Comparison of ENCODE assay signal across 8 cellular contexts in the genomic region with DNA sequence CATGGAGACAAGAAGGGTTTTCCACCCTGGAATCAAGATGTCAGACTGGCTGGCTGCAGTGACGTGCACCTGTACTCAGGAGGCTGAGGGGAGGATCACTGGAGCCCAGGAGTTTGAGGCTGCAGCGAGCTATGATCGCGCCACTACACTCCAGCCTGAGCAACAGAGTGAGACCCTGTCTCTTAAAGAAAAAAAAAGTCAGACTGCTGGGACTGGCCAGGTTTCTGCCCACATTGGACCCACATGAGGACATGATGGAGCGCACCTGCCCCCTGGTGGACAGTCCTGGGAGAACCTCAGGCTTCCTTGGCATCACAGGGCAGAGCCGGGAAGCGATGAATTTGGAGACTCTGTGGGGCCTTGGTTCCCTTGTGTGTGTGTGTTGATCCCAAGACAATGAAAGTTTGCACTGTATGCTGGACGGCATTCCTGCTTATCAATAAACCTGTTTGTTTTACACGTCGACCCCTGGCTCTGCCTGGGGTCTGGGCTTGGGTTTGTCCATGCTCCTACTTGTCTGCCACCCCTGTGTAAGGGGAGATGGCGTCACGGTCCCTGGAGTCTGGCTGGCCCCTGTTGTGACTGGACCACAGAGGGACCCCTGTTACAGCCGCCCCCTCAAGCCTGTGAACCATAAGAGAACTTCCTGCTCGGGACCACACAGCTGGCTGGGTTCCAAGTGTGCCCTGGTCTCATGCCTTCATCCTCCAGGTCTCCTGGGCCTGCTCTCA. TPM values are rescaled to one million over a fixed set of nuclear protein-coding genes. Genes with fewer than 3 reads are reported as not detected.
DNase-seq lines count a peak whose midpoint lies in the region; TF ChIP-seq lines count a peak whose summit lies in the region.

No MANE protein-coding gene starts in this region.

- no peak overlapping the region for H4K8ac ChIP-seq in trophoblast cell (ENCODE audit: low read depth, low read length)

- H3K36me3 ChIP-seq in MG63 (no peaks in the 10 kb centered on the region), trophoblast cell (ENCODE audit: control insufficient read depth in 1 of 2, insufficient read depth in 2 of 2, low read length in 2 of 2) (no peaks in the 10 kb centered on the region)

- peak overlapping the region; percentile 37 for H3K27ac Mint-ChIP-seq in activated naive CD4-positive, alpha-beta T cell treated with anti-CD3 and anti-CD28 coated beads for 36 hours
- H3K27ac Mint-ChIP-seq in type B pancreatic cell: peak overlapping the region; percentile 46

- no CpG with 5 or more reads among the region's 14 CpGs for WGBS in trophoblast cell (ENCODE audit: extremely low coverage, insufficient coverage, insufficient read length)

- DNase-seq in SIG-M5 treated with dmso at 0.1 percent for 504 hours (lab: John Stamatoyannopoulos, UW; ENCODE audit: unreplicated experiment): peak; percentile 59
- no peak for DNase-seq in SIG-M5 (lab: John Stamatoyannopoulos, UW)
- DNase-seq in MG63: peak; percentile 69
- DNase-seq in SKM-1 (lab: John Stamatoyannopoulos, UW; ENCODE audit: unreplicated experiment): peak; percentile 52
- DNase-seq in activated naive CD4-positive, alpha-beta T cell treated with anti-CD3 and anti-CD28 coated beads for 36 hours: peak; percentile 95
- peak; percentile 68 for DNase-seq in globus pallidus (ENCODE audit: low spot score)
- peak; percentile 74 to 92 for DNase-seq in trophoblast cell
- DNase-seq in type B pancreatic cell (ENCODE audit: extremely low spot score, unreplicated experiment): peak; percentile 90

- H3K79me2 ChIP-seq in trophoblast cell (ENCODE audit: control insufficient read depth, insufficient read depth, low read length, poor library complexity): no peaks in the 10 kb centered on the region

- H3K36me3 Mint-ChIP-seq in activated naive CD4-positive, alpha-beta T cell treated with anti-CD3 and anti-CD28 coated beads for 36 hours (ENCODE audit: low read depth): peaks cover 11% of the 10 kb centered on the region
- H3K36me3 Mint-ChIP-seq in type B pancreatic cell: no peaks in the 10 kb centered on the region

- no peak overlapping the region for H3K14ac ChIP-seq in trophoblast cell (ENCODE audit: low read length)

- H2AK5ac ChIP-seq in trophoblast cell (ENCODE audit: low read length): no peak overlapping the region

- CTCF ChIA-PET in activated naive CD4-positive, alpha-beta T cell treated with anti-CD3 and anti-CD28 coated beads for 36 hours (lab: Charles Lee): interaction anchor here (0.6 to 13.7 kb wide), 9 partner anchors 10 to 450 kb away, joined by 3 to 301 read pairs (median 4); a partner anchor contains a TSS

- H3K4me3 ChIP-seq in MG63: no peak overlapping the region
- H3K4me3 ChIP-seq in trophoblast cell (ENCODE audit: low read depth, low read length): no peak overlapping the region

- no peak overlapping the region for H2BK120ac ChIP-seq in trophoblast cell (ENCODE audit: insufficient read depth, low read length, poor library complexity)

- TF ChIP-seq CTCF in type B pancreatic cell (conservative IDR thresholded peaks at IDR 0.05): peak; percentile 99

- H3K27me3 ChIP-seq in MG63: no peaks in the 10 kb centered on the region
- no peaks in the 10 kb centered on the region for H3K27me3 ChIP-seq in trophoblast cell (ENCODE audit: insufficient read depth, low read length)

- H3K27me3 Mint-ChIP-seq in activated naive CD4-positive, alpha-beta T cell treated with anti-CD3 and anti-CD28 coated beads for 36 hours (ENCODE audit: low read depth): no peaks in the 10 kb centered on the region
- peaks cover 19% of the 10 kb centered on the region for H3K27me3 Mint-ChIP-seq in type B pancreatic cell

- H3K9me3 ChIP-seq in MG63 (no peaks in the 10 kb centered on the region), trophoblast cell (ENCODE audit: insufficient read depth, low read depth, low read length) (no peaks in the 10 kb centered on the region)

- H3K4ac ChIP-seq in trophoblast cell (ENCODE audit: low read depth, low read length): no peak overlapping the region

- no peak overlapping the region for H3K9ac ChIP-seq in trophoblast cell (ENCODE audit: low read length)

- H4K91ac ChIP-seq in trophoblast cell (ENCODE audit: low read depth, low read length): no peak overlapping the region

- H3K4me2 ChIP-seq in trophoblast cell (ENCODE audit: low read length): no peak overlapping the region

- H3K23ac ChIP-seq in trophoblast cell (ENCODE audit: low read length): no peak overlapping the region

- no peak overlapping the region for H3K27ac ChIP-seq in trophoblast cell (ENCODE audit: low read depth, low read length)

- H2BK5ac ChIP-seq in trophoblast cell (ENCODE audit: low read depth, low read length, poor library complexity): no peak overlapping the region

- H3K18ac ChIP-seq in trophoblast cell (ENCODE audit: low read length): no peak overlapping the region

- H3K4me1 ChIP-seq in trophoblast cell (ENCODE audit: control insufficient read depth in 1 of 2, insufficient read depth in 2 of 2, low read length in 2 of 2): no peaks in the 10 kb centered on the region

- H3K79me1 ChIP-seq in trophoblast cell (ENCODE audit: low read length): no peaks in the 10 kb centered on the region

- no peak overlapping the region for H4K12ac ChIP-seq in trophoblast cell (ENCODE audit: low read depth, low read length)

- H3K4me1 Mint-ChIP-seq in activated naive CD4-positive, alpha-beta T cell treated with anti-CD3 and anti-CD28 coated beads for 36 hours (ENCODE audit: low read depth): peaks cover 42% of the 10 kb centered on the region
- H3K4me1 Mint-ChIP-seq in type B pancreatic cell (ENCODE audit: unreplicated experiment): peaks cover 12% of the 10 kb centered on the region

- intact Hi-C loops in activated naive CD4-positive, alpha-beta T cell treated with anti-CD3 and anti-CD28 coated beads for 36 hours (cut with micrococcal nuclease): loop anchor here (1.0 to 2.0 kb wide), 4 partner anchors 22 to 84 kb away; a partner anchor contains a TSS

- H2AFZ ChIP-seq in trophoblast cell (ENCODE audit: insufficient read depth, low read length, poor library complexity): no peak overlapping the region

- H3K9me3 Mint-ChIP-seq in activated naive CD4-positive, alpha-beta T cell treated with anti-CD3 and anti-CD28 coated beads for 36 hours: no peaks in the 10 kb centered on the region
- no peaks in the 10 kb centered on the region for H3K9me3 Mint-ChIP-seq in type B pancreatic cell

- no peak overlapping the region for H3K4me3 Mint-ChIP-seq in activated naive CD4-positive, alpha-beta T cell treated with anti-CD3 and anti-CD28 coated beads for 36 hours
- H3K4me3 Mint-ChIP-seq in type B pancreatic cell: no peak overlapping the region

- H2BK12ac ChIP-seq in trophoblast cell (ENCODE audit: low read length): no peak overlapping the region

RNA-seq across cellular contexts. Expression of a gene that starts 20.9 kb away (rescaled TPM):
- total RNA-seq in MG63 (2014; rRNA removed; shearing (Covaris generic); ENCODE audit: low replicate concordance): 12.1 and 16.2 TPM in 2 replicates
- 10 to 100 TPM; 20.0 to 23.3 TPM for total RNA-seq in activated naive CD4-positive, alpha-beta T cell treated with anti-CD3 and anti-CD28 coated beads for 36 hours
- 10.5 TPM in 2 replicates for polyA plus RNA-seq in trophoblast cell (2013)
- total RNA-seq in type B pancreatic cell (ENCODE audit: low replicate concordance): 43.4 and 49.0 TPM in 2 replicates

RNA-seq across cellular contexts. Expression of a gene that starts 42.1 kb away (rescaled TPM):
- 2.5 and 3.9 TPM in 2 replicates for total RNA-seq in MG63 (2014; rRNA removed; shearing (Covaris generic); ENCODE audit: low replicate concordance)
- 10 to 100 TPM; 69.4 to 75.7 TPM for total RNA-seq in activated naive CD4-positive, alpha-beta T cell treated with anti-CD3 and anti-CD28 coated beads for 36 hours
- polyA plus RNA-seq in trophoblast cell (2013): 239 and 247 TPM in 2 replicates
- 2.4 and 3.3 TPM in 2 replicates for total RNA-seq in type B pancreatic cell (ENCODE audit: low replicate concordance)

Comparison
In these comparisons a context has a peak if more than half of its experiments do, and no peak if none do; other contexts are left out.
1. RNA of a gene that starts 42.1 kb away (total RNA-seq): 69.4 to 75.7 TPM in activated naive CD4-positive, alpha-beta T cell treated with anti-CD3 and anti-CD28 coated beads for 36 hours; 2.5 to 3.9 TPM in MG63 and 2.4 to 3.3 TPM in type B pancreatic cell; every median in the first group is over 10 times any median in the second.